In genomic region chr20:25036331-25036936, GRCh38 we compare ENCODE assay signal across 1 cellular context.
TF ChIP-seq lines count a peak whose summit lies in the region.

No MANE protein-coding gene starts in this region.

TF ChIP-seq in SK-N-SH, 30 proteins besides CTCF, POLR2A, EP300 and RAD21:
- TF ChIP-seq NRF1 (IDR thresholded peaks at IDR 0.05; ENCODE audit: low read depth, low read length) = no peak
- no peak for TF ChIP-seq SMC3 (IDR thresholded peaks at IDR 0.05; ENCODE audit: low read depth, low read length)
- TF ChIP-seq NFIC (IDR thresholded peaks at IDR 0.05; ENCODE audit: borderline replicate concordance) = no peak
- no peak for TF ChIP-seq USF1 (IDR thresholded peaks at IDR 0.05; ENCODE audit: borderline replicate concordance, low read depth)
- TF ChIP-seq SIN3A (IDR thresholded peaks at IDR 0.05; ENCODE audit: borderline replicate concordance, low read depth, low read length) = no peak
- no peak for TF ChIP-seq CHD2 (IDR thresholded peaks at IDR 0.05; ENCODE audit: low read length, partially characterized antibody)
- no peak for TF ChIP-seq ZBTB33 (IDR thresholded peaks at IDR 0.05; ENCODE audit: borderline replicate concordance, low read depth)
- no peak for TF ChIP-seq TCF12 (IDR thresholded peaks at IDR 0.05)
- TF ChIP-seq GABPA (IDR thresholded peaks at IDR 0.05; ENCODE audit: low read depth) = no peak
